ENCODE assay signal across 9 cellular contexts in genomic region chr18:57929922-57930321, GRCh38.
"Had no signal": no experiment of that assay in that cellular context is flagged by ENCODE, and none has a peak within 500 bp of the region (broad histone marks: within the 10 kb centered on the region; RNA-seq: fewer than 3 reads in every experiment).

No MANE protein-coding gene starts in this region.

- H3K9me3 Mint-ChIP-seq: HFFc6 had no signal

- H3K9me3 ChIP-seq: HAP-1 had no signal

- H3K36me3 ChIP-seq: HAP-1 had no signal

- H3K27ac ChIP-seq: GM23248, HL-60 had no signal

- H3K27ac Mint-ChIP-seq: HFFc6 had no signal

- H3K4me3 ChIP-seq: HAP-1, K562 had no signal

- H3K9ac ChIP-seq: GM23248 had no signal

- ATAC-seq: HCT116 had no signal

- FAIRE-seq: K562 had no signal

- DNase-seq: GM23248, GOT3, H7, HFFc6, IMR-90 had no signal
